2 cellular contexts compared by ENCODE assay signal in the genomic region with DNA sequence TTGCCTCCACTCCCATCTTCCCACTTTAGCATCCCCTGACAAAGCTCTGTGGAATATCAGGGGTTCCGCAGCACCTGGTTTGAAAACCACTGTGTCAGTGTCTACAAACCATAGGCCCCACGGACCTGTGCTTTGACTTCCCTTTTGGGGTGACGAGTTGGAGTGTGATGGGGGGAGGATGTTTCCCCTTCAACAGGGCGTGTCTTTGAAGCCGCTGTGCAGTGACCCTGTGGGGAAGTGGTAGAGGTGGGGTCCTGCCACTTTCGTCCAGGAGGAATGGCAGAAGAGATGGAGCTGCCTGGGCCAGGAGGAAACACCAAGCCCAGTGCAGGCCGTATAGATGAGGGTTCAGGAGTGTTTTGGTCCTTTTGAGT.
A peak's percentile ranks its signal among the peaks of the same experiment; 100 is the strongest.
TF ChIP-seq lines count a peak whose summit lies in the region.

No MANE protein-coding gene starts in this region.

TF ChIP-seq in WTC11, 78 proteins besides CTCF, POLR2A, EP300 and RAD21:
- no peak for TF ChIP-seq E2F1 (CRISPR knock-in tag; IDR thresholded peaks at IDR 0.05)
- no peak for TF ChIP-seq TCF7 (CRISPR knock-in tag; IDR thresholded peaks at IDR 0.05; ENCODE audit: low read depth)
- no peak for TF ChIP-seq USF2 (CRISPR knock-in tag; IDR thresholded peaks at IDR 0.05)
- no peak for TF ChIP-seq ATF6 (CRISPR knock-in tag; IDR thresholded peaks at IDR 0.05)
- no peak for TF ChIP-seq PRRX2 (CRISPR knock-in tag; IDR thresholded peaks at IDR 0.05)
- no peak for TF ChIP-seq GABPB1 (CRISPR knock-in tag; IDR thresholded peaks at IDR 0.05)
- TF ChIP-seq TP53 (CRISPR knock-in tag; IDR thresholded peaks at IDR 0.05) = no peak
- TF ChIP-seq, protein P1, sequence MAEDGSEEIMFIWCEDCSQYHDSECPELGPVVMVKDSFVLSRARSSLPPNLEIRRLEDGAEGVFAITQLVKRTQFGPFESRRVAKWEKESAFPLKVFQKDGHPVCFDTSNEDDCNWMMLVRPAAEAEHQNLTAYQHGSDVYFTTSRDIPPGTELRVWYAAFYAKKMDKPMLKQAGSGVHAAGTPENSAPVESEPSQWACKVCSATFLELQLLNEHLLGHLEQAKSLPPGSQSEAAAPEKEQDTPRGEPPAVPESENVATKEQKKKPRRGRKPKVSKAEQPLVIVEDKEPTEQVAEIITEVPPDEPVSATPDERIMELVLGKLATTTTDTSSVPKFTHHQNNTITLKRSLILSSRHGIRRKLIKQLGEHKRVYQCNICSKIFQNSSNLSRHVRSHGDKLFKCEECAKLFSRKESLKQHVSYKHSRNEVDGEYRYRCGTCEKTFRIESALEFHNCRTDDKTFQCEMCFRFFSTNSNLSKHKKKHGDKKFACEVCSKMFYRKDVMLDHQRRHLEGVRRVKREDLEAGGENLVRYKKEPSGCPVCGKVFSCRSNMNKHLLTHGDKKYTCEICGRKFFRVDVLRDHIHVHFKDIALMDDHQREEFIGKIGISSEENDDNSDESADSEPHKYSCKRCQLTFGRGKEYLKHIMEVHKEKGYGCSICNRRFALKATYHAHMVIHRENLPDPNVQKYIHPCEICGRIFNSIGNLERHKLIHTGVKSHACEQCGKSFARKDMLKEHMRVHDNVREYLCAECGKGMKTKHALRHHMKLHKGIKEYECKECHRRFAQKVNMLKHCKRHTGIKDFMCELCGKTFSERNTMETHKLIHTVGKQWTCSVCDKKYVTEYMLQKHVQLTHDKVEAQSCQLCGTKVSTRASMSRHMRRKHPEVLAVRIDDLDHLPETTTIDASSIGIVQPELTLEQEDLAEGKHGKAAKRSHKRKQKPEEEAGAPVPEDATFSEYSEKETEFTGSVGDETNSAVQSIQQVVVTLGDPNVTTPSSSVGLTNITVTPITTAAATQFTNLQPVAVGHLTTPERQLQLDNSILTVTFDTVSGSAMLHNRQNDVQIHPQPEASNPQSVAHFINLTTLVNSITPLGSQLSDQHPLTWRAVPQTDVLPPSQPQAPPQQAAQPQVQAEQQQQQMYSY (CRISPR knock-in tag; IDR thresholded peaks at IDR 0.05) = no peak
- TF ChIP-seq ZNF317 (CRISPR knock-in tag; IDR thresholded peaks at IDR 0.05; ENCODE audit: borderline replicate concordance, low read depth) = no peak
- TF ChIP-seq RELA (CRISPR knock-in tag; IDR thresholded peaks at IDR 0.05; ENCODE audit: borderline replicate concordance) = no peak
- TF ChIP-seq SMAD3 (CRISPR knock-in tag; IDR thresholded peaks at IDR 0.05; ENCODE audit: borderline replicate concordance) = no peak
- no peak for TF ChIP-seq ESRRA (CRISPR knock-in tag; IDR thresholded peaks at IDR 0.05; ENCODE audit: borderline replicate concordance)
- no peak for TF ChIP-seq AR (CRISPR knock-in tag; IDR thresholded peaks at IDR 0.05)
- TF ChIP-seq, protein P2, sequence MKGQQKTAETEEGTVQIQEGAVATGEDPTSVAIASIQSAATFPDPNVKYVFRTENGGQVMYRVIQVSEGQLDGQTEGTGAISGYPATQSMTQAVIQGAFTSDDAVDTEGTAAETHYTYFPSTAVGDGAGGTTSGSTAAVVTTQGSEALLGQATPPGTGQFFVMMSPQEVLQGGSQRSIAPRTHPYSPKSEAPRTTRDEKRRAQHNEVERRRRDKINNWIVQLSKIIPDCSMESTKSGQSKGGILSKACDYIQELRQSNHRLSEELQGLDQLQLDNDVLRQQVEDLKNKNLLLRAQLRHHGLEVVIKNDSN (CRISPR knock-in tag; IDR thresholded peaks at IDR 0.05) = no peak

TF ChIP-seq in HepG2, 621 proteins besides CTCF, POLR2A, EP300 and RAD21 (continued from another document):
- TF ChIP-seq KDM2A (CRISPR knock-in tag; IDR thresholded peaks at IDR 0.05; ENCODE audit: borderline replicate concordance, low read depth) = 0 out of 2 replicates have a peak, but pooled peaks have one; percentile 13
- peak; percentile 58 for TF ChIP-seq POLR2G (IDR thresholded peaks at IDR 0.05; ENCODE audit: low read depth, low read length)
- no peak for TF ChIP-seq U2AF2 (IDR thresholded peaks at IDR 0.05; ENCODE audit: low read depth, low read length)
- TF ChIP-seq ZNF776 (CRISPR knock-in tag; IDR thresholded peaks at IDR 0.05) = no peak
- no peak for TF ChIP-seq THYN1 (CRISPR knock-in tag; IDR thresholded peaks at IDR 0.05; ENCODE audit: borderline replicate concordance, low read depth)
- TF ChIP-seq ZBTB14 (CRISPR knock-in tag; IDR thresholded peaks at IDR 0.05) = no peak
